In genomic region chr9:130036099-130036498, GRCh38 we compare ENCODE assay signal across 8 cellular contexts. TPM values are rescaled to one million over a fixed set of nuclear protein-coding genes. Genes with fewer than 3 reads are reported as not detected.
A peak's percentile ranks its signal among the peaks of the same experiment; 100 is the strongest.
DNase-seq lines count a peak whose midpoint lies in the region; ATAC-seq and TF ChIP-seq lines count a peak whose summit lies in the region.
"Had no signal": no experiment of that assay in that cellular context is flagged by ENCODE, and none has a peak within 500 bp of the region (broad histone marks: within the 10 kb centered on the region; RNA-seq: fewer than 3 reads in every experiment).

No MANE protein-coding gene starts in this region.

- no peak for TF ChIP-seq EP300 in sigmoid colon (IDR thresholded peaks at IDR 0.05)

- H3F3A ChIP-seq in PC-9 (ENCODE audit: insufficient read depth, low read depth): peaks cover 13% of the 10 kb centered on the region; the same call in 1 of the 2 replicates

- no peaks in the 10 kb centered on the region for H3K9me3 ChIP-seq in PC-9 (ENCODE audit: insufficient read depth, low read depth)
- no peaks in the 10 kb centered on the region for H3K9me3 ChIP-seq in effector memory CD4-positive, alpha-beta T cell (ENCODE audit: control insufficient read depth, low read length)
- H3K9me3 ChIP-seq in sigmoid colon: no peaks in the 10 kb centered on the region

- no TSS peak for BruUV-seq in PC-9 (replicated peaks; lab: Mats Ljungman, UMichigan)

- H3K36me3 ChIP-seq in PC-9 (ENCODE audit: low read depth) (no peaks in the 10 kb centered on the region), sigmoid colon (no peaks in the 10 kb centered on the region)
- H3K36me3 ChIP-seq in effector memory CD4-positive, alpha-beta T cell (ENCODE audit: control insufficient read depth, insufficient read depth, low read length): peaks cover 8% of the 10 kb centered on the region

- H3K27ac ChIP-seq in PC-9 (peak overlapping the region; percentile 56), sigmoid colon (peak overlapping the region; percentile 65 to 99 (median 92))
- H3K27ac ChIP-seq in effector memory CD4-positive, alpha-beta T cell (ENCODE audit: insufficient read depth, low read length, poor library complexity, severe bottlenecking): peak overlapping the region; percentile 58

- CTCF ChIA-PET in PC-9 (lab: Charles Lee): no interaction called here

- H3K4me1 ChIP-seq in PC-9 (replicated peaks; ENCODE audit: insufficient read depth): peaks cover 17% of the 10 kb centered on the region
- peaks cover 71% of the 10 kb centered on the region for H3K4me1 ChIP-seq in effector memory CD4-positive, alpha-beta T cell (ENCODE audit: control insufficient read depth, insufficient read depth, low read length, poor library complexity, severe bottlenecking)
- peaks cover 0 to 89% (median 82%) of the 10 kb centered on the region in 4 donors for H3K4me1 ChIP-seq in sigmoid colon

- DNase-seq in PC-9 (peak in 1 of 2 experiments; percentile 43), sigmoid colon (no peak), RPMI8226 (no peak)
- no peak for DNase-seq in effector memory CD4-positive, alpha-beta T cell
- no peak for DNase-seq in activated effector memory CD4-positive, alpha-beta T cell treated with Interleukin-2 at 50 U/mL for 16 hours
- DNase-seq: H9 had no signal

- TF ChIP-seq POLR2A in sigmoid colon (IDR thresholded peaks at IDR 0.05): no peak

- POLR2A ChIA-PET in PC-9 (lab: Charles Lee; ENCODE audit: unreplicated experiment): no interaction called here

- ATAC-seq in GM21381 (IDR thresholded peaks at IDR 0.05; ENCODE audit: unreplicated experiment): no peak

- peaks cover 7% of the 10 kb centered on the region; the same call in 1 of the 2 replicates for H4K20me1 ChIP-seq in PC-9 (ENCODE audit: insufficient read depth)

- H3K4me2 ChIP-seq in PC-9: peak overlapping the region; percentile 44

- H3K27me3 ChIP-seq in PC-9 (ENCODE audit: insufficient read depth, low read depth) (no peaks in the 10 kb centered on the region), sigmoid colon (no peaks in the 10 kb centered on the region)
- no peaks in the 10 kb centered on the region for H3K27me3 ChIP-seq in effector memory CD4-positive, alpha-beta T cell (replicated peaks; ENCODE audit: control insufficient read depth, insufficient read depth, low read length, poor library complexity, severe bottlenecking)

- peaks cover 91% of the 10 kb centered on the region for H3K79me2 ChIP-seq in PC-9 (ENCODE audit: low read depth)

- intact Hi-C loops in PC-9 (cut with micrococcal nuclease; ENCODE audit: unreplicated experiment) (no loop called here), sigmoid colon (cut with DNase I) (no loop called here)

- H2AFZ ChIP-seq in PC-9: no peak overlapping the region

- H3K4me3 ChIP-seq in GM08714 (ENCODE audit: low read length) (peak overlapping the region; percentile 53; the same call in 1 of the 2 replicates), PC-9 (no peak overlapping the region), sigmoid colon (no peak overlapping the region)
- no peak overlapping the region for H3K4me3 ChIP-seq in effector memory CD4-positive, alpha-beta T cell (ENCODE audit: insufficient read depth, low read depth, low read length, poor library complexity, severe bottlenecking)

- H3K9me2 ChIP-seq in PC-9 (ENCODE audit: insufficient read depth): no peaks in the 10 kb centered on the region

- TF ChIP-seq CTCF in PC-9 (conservative IDR thresholded peaks at IDR 0.05) (no peak), sigmoid colon (IDR thresholded peaks at IDR 0.05) (no peak)

RNA-seq across cellular contexts. Expression of gene FNBP1, which starts 6.9 kb away (rescaled TPM):
- total RNA-seq in PC-9 (2021) (68.2 and 80.7 TPM in 2 replicates), sigmoid colon (100 to 1,000 TPM in 3 of 4 donors, 10 to 100 TPM in 1; 92.8 to 172 (median 104) TPM)
- polyA plus RNA-seq in sigmoid colon: 10 to 100 TPM; 12.5 to 39.0 (median 13.2) TPM

RNA-seq across cellular contexts. Expression of gene GPR107, which starts 17.6 kb away (rescaled TPM):
- total RNA-seq in PC-9 (2021) (66.4 and 77.4 TPM in 2 replicates), sigmoid colon (10 to 100 TPM; 18.9 to 27.7 (median 21.6) TPM)
- 10 to 100 TPM in 1 of 3 donors, 1 to 10 TPM in 2; 3.6 to 34.1 (median 3.7) TPM for polyA plus RNA-seq in sigmoid colon
